1 cellular context compared by ENCODE assay signal in the genomic region with DNA sequence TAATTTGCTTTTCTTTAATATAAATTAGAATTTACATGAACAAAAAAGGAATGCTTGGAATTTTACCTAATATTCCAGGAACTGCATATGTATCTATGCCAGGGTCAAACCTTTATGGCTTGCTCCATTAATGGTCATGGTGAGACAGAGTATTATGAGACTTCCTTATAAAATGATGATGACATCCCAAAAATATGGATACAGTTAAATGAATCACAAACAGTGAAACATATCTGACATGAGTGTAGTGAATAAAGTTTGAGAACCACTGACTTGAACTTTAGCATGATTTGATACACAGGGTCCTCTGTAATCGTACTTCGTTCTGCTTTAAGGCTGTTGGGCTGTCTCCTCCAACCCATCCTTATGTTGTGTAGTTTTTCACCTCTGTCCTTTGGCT.
TF ChIP-seq lines count a peak whose summit lies in the region.

No MANE protein-coding gene starts in this region.

TF ChIP-seq in HCT116, 20 proteins besides CTCF, POLR2A, EP300 and RAD21:
- TF ChIP-seq TCF7L2 (IDR thresholded peaks at IDR 0.05; ENCODE audit: borderline replicate concordance, extremely low read depth, insufficient read depth, insufficient read length) (no peak), EZH2 (IDR thresholded peaks at IDR 0.05) (no peak), CBX3 (IDR thresholded peaks at IDR 0.05; ENCODE audit: low read depth) (no peak), EZH2phosphoT487 (IDR thresholded peaks at IDR 0.05; ENCODE audit: borderline replicate concordance) (no peak)
- TF ChIP-seq, protein P1, sequence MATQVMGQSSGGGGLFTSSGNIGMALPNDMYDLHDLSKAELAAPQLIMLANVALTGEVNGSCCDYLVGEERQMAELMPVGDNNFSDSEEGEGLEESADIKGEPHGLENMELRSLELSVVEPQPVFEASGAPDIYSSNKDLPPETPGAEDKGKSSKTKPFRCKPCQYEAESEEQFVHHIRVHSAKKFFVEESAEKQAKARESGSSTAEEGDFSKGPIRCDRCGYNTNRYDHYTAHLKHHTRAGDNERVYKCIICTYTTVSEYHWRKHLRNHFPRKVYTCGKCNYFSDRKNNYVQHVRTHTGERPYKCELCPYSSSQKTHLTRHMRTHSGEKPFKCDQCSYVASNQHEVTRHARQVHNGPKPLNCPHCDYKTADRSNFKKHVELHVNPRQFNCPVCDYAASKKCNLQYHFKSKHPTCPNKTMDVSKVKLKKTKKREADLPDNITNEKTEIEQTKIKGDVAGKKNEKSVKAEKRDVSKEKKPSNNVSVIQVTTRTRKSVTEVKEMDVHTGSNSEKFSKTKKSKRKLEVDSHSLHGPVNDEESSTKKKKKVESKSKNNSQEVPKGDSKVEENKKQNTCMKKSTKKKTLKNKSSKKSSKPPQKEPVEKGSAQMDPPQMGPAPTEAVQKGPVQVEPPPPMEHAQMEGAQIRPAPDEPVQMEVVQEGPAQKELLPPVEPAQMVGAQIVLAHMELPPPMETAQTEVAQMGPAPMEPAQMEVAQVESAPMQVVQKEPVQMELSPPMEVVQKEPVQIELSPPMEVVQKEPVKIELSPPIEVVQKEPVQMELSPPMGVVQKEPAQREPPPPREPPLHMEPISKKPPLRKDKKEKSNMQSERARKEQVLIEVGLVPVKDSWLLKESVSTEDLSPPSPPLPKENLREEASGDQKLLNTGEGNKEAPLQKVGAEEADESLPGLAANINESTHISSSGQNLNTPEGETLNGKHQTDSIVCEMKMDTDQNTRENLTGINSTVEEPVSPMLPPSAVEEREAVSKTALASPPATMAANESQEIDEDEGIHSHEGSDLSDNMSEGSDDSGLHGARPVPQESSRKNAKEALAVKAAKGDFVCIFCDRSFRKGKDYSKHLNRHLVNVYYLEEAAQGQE (IDR thresholded peaks at IDR 0.05; ENCODE audit: low read depth) = no peak
